8 cellular contexts compared by ENCODE assay signal in genomic region chr11:124070906-124071621, GRCh38. TPM values are rescaled to one million over a fixed set of nuclear protein-coding genes. Genes with fewer than 3 reads are reported as not detected.
DNase-seq lines count a peak whose midpoint lies in the region; ATAC-seq and TF ChIP-seq lines count a peak whose summit lies in the region.

No MANE protein-coding gene starts in this region.

- H3K27ac ChIP-seq in substantia nigra (ENCODE audit: low read depth, low read length, poor library complexity, severe bottlenecking): no peak overlapping the region

- H3K9ac ChIP-seq in NT2/D1 (ENCODE audit: insufficient read length, low read depth): no peak overlapping the region

- DNase-seq in COLO668 (lab: John Stamatoyannopoulos, UW; ENCODE audit: unreplicated experiment) (peak; percentile 55), NT2/D1 (ENCODE audit: low read depth, low spot score) (peak; percentile 66), erythroblast (lab: John Stamatoyannopoulos, UW) (peak; percentile 90 to 95), neural crest cell (ENCODE audit: low read depth, low spot score) (peak; percentile 74), substantia nigra (lab: John Stamatoyannopoulos, UW) (peak in 33 of 49 donors; percentile 13 to 70 (median 38))
- peak; percentile 60 for DNase-seq in activated CD8-positive, alpha-beta memory T cell treated with anti-CD3 and anti-CD28 coated beads, Interleukin-2, amount 50 U/mL, for 4 hours

- TF ChIP-seq CTCF in neural crest cell (conservative IDR thresholded peaks at IDR 0.05): peak; percentile 86

- peaks cover 17% of the 10 kb centered on the region for H3K27me3 Mint-ChIP-seq in neural crest cell (ENCODE audit: low read depth)

- no peak overlapping the region for H3K4me3 ChIP-seq in NT2/D1 (ENCODE audit: insufficient read length, low read depth)

- no peaks in the 10 kb centered on the region for H3K4me1 ChIP-seq in NT2/D1 (ENCODE audit: insufficient read depth, insufficient read length)

- no peaks in the 10 kb centered on the region for H3K9me3 Mint-ChIP-seq in neural crest cell

- no peaks in the 10 kb centered on the region for H3K36me3 Mint-ChIP-seq in neural crest cell (ENCODE audit: low read depth)

- H3K27ac Mint-ChIP-seq in neural crest cell (ENCODE audit: unreplicated experiment): no peak overlapping the region

- H3K36me3 ChIP-seq in NT2/D1 (ENCODE audit: insufficient read depth, insufficient read length, low read length): no peaks in the 10 kb centered on the region

- ATAC-seq in GM19351 (IDR thresholded peaks at IDR 0.05; ENCODE audit: unreplicated experiment): peak; percentile 86
- peak; percentile 74 for ATAC-seq in HG03439 (IDR thresholded peaks at IDR 0.05; ENCODE audit: unreplicated experiment)

- no peaks in the 10 kb centered on the region for H3K27me3 ChIP-seq in NT2/D1 (ENCODE audit: insufficient read depth, insufficient read length)

- peaks cover 11% of the 10 kb centered on the region for H3K4me1 Mint-ChIP-seq in neural crest cell

- H3K9me3 ChIP-seq in NT2/D1 (ENCODE audit: insufficient read depth, low read length): no peaks in the 10 kb centered on the region

- TF ChIP-seq POLR2A in erythroblast (IDR thresholded peaks at IDR 0.05; ENCODE audit: low read length): no peak

- H3K4me3 Mint-ChIP-seq in neural crest cell: no peak overlapping the region

RNA-seq across cellular contexts. Expression of gene OR10G7, which starts 29.9 kb away (rescaled TPM):
- total RNA-seq in neural crest cell: not detected in 2 replicates

RNA-seq across cellular contexts. Expression of gene VWA5A, which starts 44.2 kb away (rescaled TPM):
- total RNA-seq in neural crest cell: 6.1 and 6.4 TPM in 2 replicates

RNA-seq across cellular contexts. Expression of gene OR10G8, which starts 44.5 kb away (rescaled TPM):
- not detected in 2 replicates for total RNA-seq in neural crest cell

RNA-seq across cellular contexts. Expression of gene OR10G9, which starts 48.3 kb away (rescaled TPM):
- not detected in 2 replicates for total RNA-seq in neural crest cell

RNA-seq across cellular contexts. Expression of gene OR10G4, which starts 58.3 kb away (rescaled TPM):
- not detected in 2 replicates for total RNA-seq in neural crest cell

Comparison
In these comparisons a context has a peak if more than half of its experiments do, and no peak if none do; other contexts are left out.
1. DNase-seq: peak in every context shown above with its lines; median percentile 92 in erythroblast; 74 in neural crest cell; 66 in NT2/D1; 60 in activated CD8-positive, alpha-beta memory T cell treated with anti-CD3 and anti-CD28 coated beads, Interleukin-2, amount 50 U/mL, for 4 hours; 55 in COLO668; 38 in substantia nigra.